ENCODE assay signal across 14 cellular contexts in genomic region chr2:65639156-65639876, GRCh38.
DNase-seq lines count a peak whose midpoint lies in the region; ATAC-seq and TF ChIP-seq lines count a peak whose summit lies in the region.
"Had no signal": no experiment of that assay in that cellular context is flagged by ENCODE, and none has a peak within 500 bp of the region (broad histone marks: within the 10 kb centered on the region; RNA-seq: fewer than 3 reads in every experiment).

No MANE protein-coding gene starts in this region.

- TF ChIP-seq POLR2A in sigmoid colon (IDR thresholded peaks at IDR 0.05): no peak

- TF ChIP-seq CTCF in fibroblast of villous mesenchyme (IDR thresholded peaks at IDR 0.05; ENCODE audit: insufficient read depth, low read depth, low read length) (no peak), sigmoid colon (IDR thresholded peaks at IDR 0.05) (no peak)

- peak; percentile 39 for DNase-seq in H4 (ENCODE audit: low spot score)
- DNase-seq in SK-N-MC (ENCODE audit: low read depth, low spot score): no peak
- DNase-seq in fibroblast of villous mesenchyme (ENCODE audit: low read depth): peak; percentile 55
- peak; percentile 67 for DNase-seq in sigmoid colon
- no peak for DNase-seq in hypothalamus (lab: John Stamatoyannopoulos, UW)
- no peak for DNase-seq in NCI-H2196 treated with DMSO at 0.1 percent for 48 hours (lab: John Stamatoyannopoulos, UW; ENCODE audit: unreplicated experiment)
- no peak for DNase-seq in HK-2 (ENCODE audit: unreplicated experiment)
- no peak for DNase-seq in activated T-cell treated with anti-CD3 and anti-CD28 coated beads, Interleukin-2, amount 50 U/mL, for 4 hours
- DNase-seq: dermis blood vessel endothelial cell, Karpas-422, NCI-H345 had no signal

- WGBS in sigmoid colon, 2 donors: 61 to 77% methylated on average over 6 of the region's 6 CpGs

- intact Hi-C loops in sigmoid colon (cut with DNase I): loop anchor here (10.0 kb wide), 1 partner anchor 935 kb away; no protein-coding TSS in a partner anchor

- H3K4me1 Mint-ChIP-seq in activated T-cell treated with anti-CD3 and anti-CD28 coated beads, Interleukin-2, amount 50 U/mL, for 4 hours (ENCODE audit: low read depth): peaks cover 4% of the 10 kb centered on the region

- H3K4me1 ChIP-seq in sigmoid colon: peaks cover 0 to 43% (median 30%) of the 10 kb centered on the region in 4 donors

- H3K27me3 Mint-ChIP-seq in activated T-cell treated with anti-CD3 and anti-CD28 coated beads, Interleukin-2, amount 50 U/mL, for 4 hours (ENCODE audit: low read depth): peaks cover 23% of the 10 kb centered on the region

- H3K36me3 ChIP-seq in SK-N-MC (ENCODE audit: insufficient read depth, low read length): no peaks in the 10 kb centered on the region
- H3K36me3 ChIP-seq in sigmoid colon: no peaks in the 10 kb centered on the region

- ATAC-seq in activated T-cell treated with anti-CD3 and anti-CD28 coated beads, Interleukin-2, amount 50 U/mL, for 4 hours: no peak

- no peak for TF ChIP-seq EP300 in sigmoid colon (IDR thresholded peaks at IDR 0.05)

- peak overlapping the region; percentile 46 for H3K9ac ChIP-seq in SK-N-MC (ENCODE audit: insufficient read length)

- no peaks in the 10 kb centered on the region for H3K9me3 ChIP-seq in SK-N-MC (ENCODE audit: low read depth, low read length)
- H3K9me3 ChIP-seq in sigmoid colon: no peaks in the 10 kb centered on the region

- H3K4me3 Mint-ChIP-seq in activated T-cell treated with anti-CD3 and anti-CD28 coated beads, Interleukin-2, amount 50 U/mL, for 4 hours: no peak overlapping the region
- H3K4me3 Mint-ChIP-seq: activated naive CD4-positive, alpha-beta T cell treated with anti-CD3 and anti-CD28 coated beads, Interleukin-2, amount 50 U/mL, for 24 hours; stimulated activated naive CD8-positive, alpha-beta T cell treated with anti-CD3 and anti-CD28 coated beads, Interleukin-15, Interleukin-2, amounts not matched to agents 100 ng/mL and 50 ng/mL, for 24 hours had no signal

- H3K4me3 ChIP-seq in SK-N-MC (no peak overlapping the region), fibroblast of villous mesenchyme (ENCODE audit: low read depth, low read length) (no peak overlapping the region), sigmoid colon (no peak overlapping the region)

- H3K27ac ChIP-seq in SK-N-MC: peak overlapping the region; percentile 92
- H3K27ac ChIP-seq in sigmoid colon: peak overlapping the region in 3 of 4 donors; percentile 48 to 79 (median 72)

- no peaks in the 10 kb centered on the region for H3K9me3 Mint-ChIP-seq in activated T-cell treated with anti-CD3 and anti-CD28 coated beads, Interleukin-2, amount 50 U/mL, for 4 hours
- H3K9me3 Mint-ChIP-seq: activated naive CD4-positive, alpha-beta T cell treated with anti-CD3 and anti-CD28 coated beads, Interleukin-2, amount 50 U/mL, for 24 hours; CD14-positive monocyte; stimulated activated naive CD8-positive, alpha-beta T cell treated with anti-CD3 and anti-CD28 coated beads, Interleukin-15, Interleukin-2, amounts not matched to agents 100 ng/mL and 50 ng/mL, for 24 hours had no signal

- no peaks in the 10 kb centered on the region for H3K27me3 ChIP-seq in sigmoid colon

- H3K36me3 Mint-ChIP-seq in activated T-cell treated with anti-CD3 and anti-CD28 coated beads, Interleukin-2, amount 50 U/mL, for 4 hours (ENCODE audit: insufficient read depth): no peaks in the 10 kb centered on the region
- H3K36me3 Mint-ChIP-seq: activated naive CD4-positive, alpha-beta T cell treated with anti-CD3 and anti-CD28 coated beads, Interleukin-2, amount 50 U/mL, for 24 hours; CD14-positive monocyte had no signal

Comparison
In these comparisons a context has a peak if more than half of its experiments do, and no peak if none do; other contexts are left out.
1. DNase-seq: peak in H4 (single experiment), fibroblast of villous mesenchyme (single experiment) and sigmoid colon (single experiment); none in SK-N-MC (single experiment), hypothalamus (0 of 51), NCI-H2196 treated with DMSO at 0.1 percent for 48 hours (single experiment), HK-2 (single experiment) and activated T-cell treated with anti-CD3 and anti-CD28 coated beads, Interleukin-2, amount 50 U/mL, for 4 hours (single experiment).